27 cellular contexts compared by ENCODE assay signal in the genomic region with DNA sequence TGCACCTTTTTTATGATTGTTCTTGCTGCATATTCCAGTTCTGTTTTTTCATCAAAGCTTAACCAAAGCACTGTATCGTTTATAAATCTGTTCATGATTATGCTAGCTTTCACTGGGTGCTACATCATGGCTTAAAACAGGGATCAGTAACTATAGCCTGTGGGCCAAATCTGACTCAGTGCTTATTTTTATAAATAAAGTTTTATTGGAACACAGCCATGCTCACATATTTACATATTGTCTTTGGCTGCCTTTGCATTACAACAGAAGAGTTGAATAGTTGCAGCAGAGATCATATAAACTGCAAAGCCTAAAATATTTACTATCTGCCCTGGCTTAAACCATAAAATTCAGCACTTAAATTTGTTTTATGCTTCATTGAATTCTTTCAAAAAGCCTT.
"Had no signal": no experiment of that assay in that cellular context is flagged by ENCODE, and none has a peak within 500 bp of the region (broad histone marks: within the 10 kb centered on the region; RNA-seq: fewer than 3 reads in every experiment).

No MANE protein-coding gene starts in this region.

- ATAC-seq: activated CD8-positive, alpha-beta memory T cell treated with anti-CD3 and anti-CD28 coated beads, Interleukin-2, amount 10 ng/mL, durations not matched to agents 7 days and 5 days; activated naive CD4-positive, alpha-beta T cell treated with anti-CD3 and anti-CD28 coated beads, Interleukin-2, amount 50 U/mL, for 72 hours; activated naive CD8-positive, alpha-beta T cell treated with anti-CD3 and anti-CD28 coated beads, Interleukin-2, amount 50 U/mL, for 24 hours; activated T-cell treated with anti-CD3 and anti-CD28 coated beads, Interleukin-2, amount 50 U/mL, for 4 hours had no signal

- H3K9me3 ChIP-seq: ascending aorta, MG63, Peyer's patch, SJSA1 had no signal

- H3K27me3 ChIP-seq: ascending aorta, MG63, Peyer's patch had no signal

- DNase-seq: activated B cell treated with CpG ODN at 0.5 μM for 24 hours; activated CD4-positive, alpha-beta T cell treated with anti-CD3 and anti-CD28 coated beads for 1 hour; activated CD4-positive, alpha-beta T cell treated with anti-CD3 and anti-CD28 coated beads, Interleukin-2, amount 10 ng/mL, durations not matched to agents 24 days and 14 days; activated CD4-positive, alpha-beta T cell treated with anti-CD3 and anti-CD28 coated beads, Interleukin-2, amount 50 U/mL, for 48 hours; activated CD8-positive, alpha-beta memory T cell treated with anti-CD3 and anti-CD28 coated beads, Interleukin-2, amount 10 ng/mL, durations not matched to agents 7 days and 5 days; activated effector memory CD4-positive, alpha-beta T cell treated with anti-CD3 and anti-CD28 coated beads, Interleukin-2, amount 50 U/mL, for 16 hours; activated naive CD4-positive, alpha-beta T cell treated with Interleukin-2 at 50 U/mL for 16 hours; activated naive CD8-positive, alpha-beta T cell treated with anti-CD3 and anti-CD28 coated beads, Interleukin-2, amount 50 U/mL, for 24 hours; activated T-cell treated with anti-CD3 and anti-CD28 coated beads, Interleukin-2, amount 50 U/mL, for 4 hours; amniotic stem cell; KBM-7; MG63; MV-4-11; NCI-H1105; NCI-H1436; NCI-H1694 treated with DMSO at 0.1 percent for 48 hours; NCI-H2029 treated with DMSO at 0.1 percent for 48 hours; NCI-H345; NCI-H510A; Peyer's patch; SHP77; T-helper 9 cell had no signal

- H3K27ac ChIP-seq: ascending aorta, cardiac muscle cell, Peyer's patch, RWPE1, SJSA1 had no signal

- H3K36me3 ChIP-seq: ascending aorta, cardiac muscle cell, MG63, Peyer's patch, SJSA1 had no signal

- H3K4me3 ChIP-seq: ascending aorta, cardiac muscle cell, MG63, Peyer's patch, SJSA1 had no signal

- H3K4me1 ChIP-seq: ascending aorta, Peyer's patch, SJSA1 had no signal
